8 cellular contexts compared by ENCODE assay signal in genomic region chr14:102139248-102140026, GRCh38. TPM values are rescaled to one million over a fixed set of nuclear protein-coding genes. Genes with fewer than 3 reads are reported as not detected.
DNase-seq lines count a peak whose midpoint lies in the region; ATAC-seq and TF ChIP-seq lines count a peak whose summit lies in the region.

Gene WDR20, plus strand, starts transcription at chr14:102139897. Its CDS starts 27 bp downstream, at chr14:102139924.

- H3K27ac Mint-ChIP-seq in activated naive CD4-positive, alpha-beta T cell treated with anti-CD3 and anti-CD28 coated beads, Interleukin-2, amount 50 U/mL, for 72 hours = peak within 1 kb of the TSS; percentile 97 to 98
- H3K27ac Mint-ChIP-seq in glutamatergic neuron (ENCODE audit: unreplicated experiment) (peak within 1 kb of the TSS; percentile 93), osteocyte (ENCODE audit: unreplicated experiment) (peak within 1 kb of the TSS; percentile 96)

- H3K4me1 ChIP-seq in thymus (ENCODE audit: control insufficient read depth, insufficient read depth, low read length) = peaks cover 9% of the 10 kb centered on the region

- no peaks in the 10 kb centered on the region for H3K36me3 ChIP-seq in thymus (ENCODE audit: control insufficient read depth, insufficient read depth)

- H3K4me3 ChIP-seq in GM12864 (ENCODE audit: low read depth, low read length) = peak within 1 kb of the TSS; percentile 89
- H3K4me3 ChIP-seq in thymus (ENCODE audit: low read length) = peak within 1 kb of the TSS; percentile 98

- H3K4me3 Mint-ChIP-seq in glutamatergic neuron (ENCODE audit: unreplicated experiment) = peak within 1 kb of the TSS; percentile 92
- peak within 1 kb of the TSS; percentile 95 for H3K4me3 Mint-ChIP-seq in osteocyte (ENCODE audit: unreplicated experiment)

- H3K4me1 Mint-ChIP-seq in glutamatergic neuron (ENCODE audit: low read depth, unreplicated experiment) (peaks cover 13% of the 10 kb centered on the region), osteocyte (ENCODE audit: unreplicated experiment) (peaks cover 18% of the 10 kb centered on the region)

- H3K27ac ChIP-seq in thymus (ENCODE audit: low read depth) = peak within 1 kb of the TSS; percentile 92

- no peaks in the 10 kb centered on the region for H3K9me3 Mint-ChIP-seq in activated naive CD4-positive, alpha-beta T cell treated with anti-CD3 and anti-CD28 coated beads, Interleukin-2, amount 50 U/mL, for 72 hours
- H3K9me3 Mint-ChIP-seq in glutamatergic neuron (ENCODE audit: unreplicated experiment) (peaks cover 7% of the 10 kb centered on the region), osteocyte (ENCODE audit: unreplicated experiment) (no peaks in the 10 kb centered on the region)

- peak; percentile 91 for ATAC-seq in HG02623 (IDR thresholded peaks at IDR 0.05; ENCODE audit: unreplicated experiment)
- peak; percentile 90 to 95 for ATAC-seq in activated naive CD4-positive, alpha-beta T cell treated with anti-CD3 and anti-CD28 coated beads, Interleukin-2, amount 50 U/mL, for 72 hours

- WGBS in thymus = under 1% methylated on average over 67 of the region's 67 CpGs

- peaks cover 3% of the 10 kb centered on the region for H3K27me3 Mint-ChIP-seq in glutamatergic neuron (ENCODE audit: unreplicated experiment)
- no peaks in the 10 kb centered on the region for H3K27me3 Mint-ChIP-seq in osteocyte (ENCODE audit: unreplicated experiment)

- H3K36me3 Mint-ChIP-seq in activated naive CD4-positive, alpha-beta T cell treated with anti-CD3 and anti-CD28 coated beads, Interleukin-2, amount 50 U/mL, for 72 hours = peaks cover 14 to 20% of the 10 kb centered on the region in 2 donors
- H3K36me3 Mint-ChIP-seq in glutamatergic neuron (ENCODE audit: unreplicated experiment) (no peaks in the 10 kb centered on the region), osteocyte (ENCODE audit: unreplicated experiment) (peaks cover 2% of the 10 kb centered on the region)

- no peaks in the 10 kb centered on the region for H3K27me3 ChIP-seq in thymus (ENCODE audit: control insufficient read depth, insufficient read depth)

- TF ChIP-seq CTCF in GM12864 (IDR thresholded peaks at IDR 0.05; ENCODE audit: low read depth, low read length, missing control alignments) (no peak), glutamatergic neuron (IDR thresholded peaks at IDR 0.05; ENCODE audit: partially characterized antibody, unreplicated experiment) (no peak), osteocyte (IDR thresholded peaks at IDR 0.05) (no peak)

- no peaks in the 10 kb centered on the region for H3K9me3 ChIP-seq in thymus (ENCODE audit: control insufficient read depth)

- DNase-seq in GM12864 (ENCODE audit: low read depth) = peak; percentile 91
- DNase-seq in NCI-H1092 treated with DMSO at 0.1 percent for 48 hours (lab: John Stamatoyannopoulos, UW) = peak; percentile 98
- DNase-seq in SKM-1 (lab: John Stamatoyannopoulos, UW; ENCODE audit: unreplicated experiment) = peak; percentile 64
- peak; percentile 99 to 100 for DNase-seq in activated naive CD4-positive, alpha-beta T cell treated with anti-CD3 and anti-CD28 coated beads, Interleukin-2, amount 50 U/mL, for 72 hours (ENCODE audit: low spot score in 2 of 2)
- DNase-seq in glutamatergic neuron = peak; percentile 99
- DNase-seq in osteocyte (ENCODE audit: extremely low spot score, unreplicated experiment) = peak; percentile 99

RNA-seq across cellular contexts. Expression of gene WDR20, which starts in this region (rescaled TPM):
- 10 to 100 TPM; 30.1 to 34.2 TPM for total RNA-seq in activated naive CD4-positive, alpha-beta T cell treated with anti-CD3 and anti-CD28 coated beads, Interleukin-2, amount 50 U/mL, for 72 hours
- total RNA-seq in glutamatergic neuron (ENCODE audit: unreplicated experiment) (38.1 TPM), osteocyte (27.4 and 29.8 TPM in 2 replicates)
- polyA plus RNA-seq in thymus = 16.4 TPM

Comparison
In these comparisons a context has a peak if more than half of its experiments do, and no peak if none do; other contexts are left out.
1. Peak in every context shown above with its lines: DNase-seq, ATAC-seq, H3K4me3 ChIP-seq and H3K27ac ChIP-seq.